ENCODE assay signal across 9 cellular contexts in the genomic region with DNA sequence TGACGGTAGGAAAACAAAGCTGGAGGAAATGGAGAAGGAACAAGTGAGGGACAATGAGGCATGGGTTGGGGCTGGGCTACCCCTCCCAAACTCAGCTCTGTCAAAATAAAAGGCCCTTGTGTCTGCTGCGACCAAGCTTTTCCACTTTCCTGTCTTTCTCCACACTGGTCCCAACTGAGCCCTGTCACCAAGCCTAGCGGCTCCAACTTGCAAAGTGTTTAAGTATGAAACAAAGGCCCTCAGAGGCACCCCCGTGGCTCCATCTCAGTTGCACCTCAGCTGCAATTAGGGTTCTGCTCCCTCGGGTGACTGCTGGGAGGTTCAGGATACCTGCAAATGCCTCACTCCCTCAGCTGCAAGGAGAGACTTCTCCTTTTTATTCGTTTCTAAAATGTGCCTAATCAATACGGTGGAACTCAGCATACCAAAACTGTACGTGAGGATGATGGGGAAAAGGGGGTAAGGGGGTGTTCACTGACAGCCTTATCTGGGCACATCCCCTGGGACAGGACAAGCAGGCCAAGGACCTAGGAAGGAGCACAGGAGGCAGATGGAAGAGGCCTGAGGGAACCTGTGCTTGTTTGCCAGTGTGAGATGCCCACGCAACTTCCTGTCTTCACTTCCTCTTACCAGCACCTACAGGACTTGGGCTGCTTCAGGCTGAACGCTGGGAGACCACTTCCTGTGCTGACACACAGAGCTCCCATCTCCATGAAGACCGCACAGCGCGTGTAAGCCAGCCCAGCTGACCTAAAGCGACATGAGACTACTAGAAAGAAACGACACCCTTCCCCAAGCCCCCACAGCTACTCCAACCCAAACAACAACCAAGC. TPM values are rescaled to one million over a fixed set of nuclear protein-coding genes. Genes with fewer than 3 reads are reported as not detected.
DNase-seq lines count a peak whose midpoint lies in the region; ATAC-seq and TF ChIP-seq lines count a peak whose summit lies in the region.
"Had no signal": no experiment of that assay in that cellular context is flagged by ENCODE, and none has a peak within 500 bp of the region (broad histone marks: within the 10 kb centered on the region; RNA-seq: fewer than 3 reads in every experiment).

No MANE protein-coding gene starts in this region.

- TF ChIP-seq POLR2A in GM18526 (IDR thresholded peaks at IDR 0.05; ENCODE audit: extremely low read depth, insufficient read length) = peak; percentile 70
- TF ChIP-seq POLR2A in transverse colon (IDR thresholded peaks at IDR 0.05) = no peak

- no peaks in the 10 kb centered on the region for H3K9me3 Mint-ChIP-seq in naive B cell

- H3K4me3 Mint-ChIP-seq in naive B cell = peak overlapping the region; percentile 39 to 91 (median 76)

- TF ChIP-seq CTCF in transverse colon (IDR thresholded peaks at IDR 0.05) = no peak

- H3K4me1 Mint-ChIP-seq in naive B cell = peaks cover 69 to 87% (median 74%) of the 10 kb centered on the region in 3 donors

- intact Hi-C loops in transverse colon (cut with DNase I; ENCODE audit: low total_unique reads) = loop anchor here (5.0 kb wide), 1 partner anchor 39 kb away; no protein-coding TSS in a partner anchor

- peaks cover 0 to 64% (median 27%) of the 10 kb centered on the region in 4 donors for H3K36me3 ChIP-seq in transverse colon

- no peak overlapping the region for H3K4me3 ChIP-seq in transverse colon

- no peaks in the 10 kb centered on the region for H3K27me3 Mint-ChIP-seq in naive B cell

- ATAC-seq in HG03097 (IDR thresholded peaks at IDR 0.05; ENCODE audit: low FRiP score, unreplicated experiment) = peak; percentile 57
- peak; percentile 95 for ATAC-seq in naive B cell (ENCODE audit: low read depth in 2 of 2)

- DNase-seq in T-helper 2 cell (peak; percentile 44 to 98 (median 76)), amygdala (lab: John Stamatoyannopoulos, UW) (peak in 33 of 56 donors; percentile 11 to 79 (median 30)), naive B cell (peak; percentile 90), transverse colon (peak; percentile 80), SK-N-DZ (ENCODE audit: low spot score) (no peak), NCI-H82 treated with DMSO at 0.1 percent for 48 hours (lab: John Stamatoyannopoulos, UW; ENCODE audit: unreplicated experiment) (no peak)

- H3K27me3 ChIP-seq in transverse colon = no peaks in the 10 kb centered on the region

- H3K27ac ChIP-seq in transverse colon = peak overlapping the region; percentile 59 to 82 (median 74)

- peaks cover 21 to 56% of the 10 kb centered on the region in 2 donors for H3K36me3 Mint-ChIP-seq in naive B cell

- TF ChIP-seq EP300 in transverse colon (IDR thresholded peaks at IDR 0.05; ENCODE audit: low read depth) = no peak

- WGBS in transverse colon (ENCODE audit: low coverage in 1 of 2), 2 donors = 58 to 64% methylated on average over 4 to 15 of the region's 15 CpGs

- in situ Hi-C loops in transverse colon (cut with MboI; ENCODE audit: low pct_ligation_motif_present in 1 of 4, low pct_unique_long_range_greater_than_20kb in 1 of 4, low sequenced_read_pairs in 3 of 4) = loop anchor here in 2 of 4 donors (25.0 kb wide), 1 partner anchor 124 kb away; a partner anchor contains a TSS

- H3K27ac Mint-ChIP-seq in naive B cell = peak overlapping the region; percentile 94 to 100 (median 99)

- H3K4me1 ChIP-seq in transverse colon = peaks cover 0 to 39% (median 4%) of the 10 kb centered on the region in 4 donors

- no peaks in the 10 kb centered on the region for H3K9me3 ChIP-seq in transverse colon

RNA-seq across cellular contexts. Expression of a gene that starts 8.9 kb away (rescaled TPM):
- polyA plus RNA-seq in naive B cell (ENCODE audit: low read depth in 6 of 6) = 1 to 10 TPM; 1.7 to 6.7 (median 4.5) TPM
- total RNA-seq in transverse colon = 10 to 100 TPM in 3 of 4 donors, 1 to 10 TPM in 1; 2.6 to 23.1 (median 17.7) TPM
- 4.7 and 4.8 TPM in 2 replicates for polyA plus RNA-seq in SK-N-DZ (2014; cell fraction: cytosol; rRNA removed)
- 33.8 and 42.5 TPM in 2 replicates for polyA plus RNA-seq in SK-N-DZ (2014; cell fraction: nucleus; rRNA removed)

RNA-seq across cellular contexts. Expression of a gene that starts 9.8 kb away (rescaled TPM):
- 100 to 1,000 TPM in 3 of 6 donors, 10 to 100 TPM in 3; 61.0 to 128 (median 108) TPM for polyA plus RNA-seq in naive B cell (ENCODE audit: low read depth in 6 of 6)
- 10 to 100 TPM; 47.6 to 99.1 (median 79.3) TPM for total RNA-seq in transverse colon
- 3.6 and 3.8 TPM in 2 replicates for polyA plus RNA-seq in SK-N-DZ (2014; cell fraction: cytosol; rRNA removed)
- 4.5 and 6.7 TPM in 2 replicates for polyA plus RNA-seq in SK-N-DZ (2014; cell fraction: nucleus; rRNA removed)

RNA-seq across cellular contexts. Expression of a gene that starts 16.9 kb away (rescaled TPM):
- polyA plus RNA-seq in naive B cell (ENCODE audit: low read depth in 6 of 6) = 10 to 100 TPM in 1 of 6 donors, 1 to 10 TPM in 5; 3.2 to 14.8 (median 6.6) TPM
- total RNA-seq in transverse colon = 10 to 100 TPM in 1 of 4 donors, 1 to 10 TPM in 2, not detected in 1; 1.1 to 16.8 (median 2.3) TPM
- 0.09 TPM in 1 of 2 replicates, not detected in the other for polyA plus RNA-seq in SK-N-DZ (2014; cell fraction: cytosol; rRNA removed)
- polyA plus RNA-seq in SK-N-DZ (2014; cell fraction: nucleus; rRNA removed) = 0.36 TPM in 1 of 2 replicates, not detected in the other
- total RNA-seq: M059J had no signal

RNA-seq across cellular contexts. Expression of a gene that starts 31.4 kb away (rescaled TPM):
- polyA plus RNA-seq in naive B cell (ENCODE audit: low read depth in 6 of 6) = 100 to 1,000 TPM; 126 to 243 (median 176) TPM
- total RNA-seq in transverse colon = 10 to 100 TPM in 3 of 4 donors, 1 to 10 TPM in 1; 2.6 to 49.7 (median 40.9) TPM
- polyA plus RNA-seq in SK-N-DZ (2014; cell fraction: cytosol; rRNA removed) = 305 and 306 TPM in 2 replicates
- polyA plus RNA-seq in SK-N-DZ (2014; cell fraction: nucleus; rRNA removed) = 213 and 223 TPM in 2 replicates

RNA-seq across cellular contexts. Expression of a gene that starts 32.3 kb away (rescaled TPM):
- 10 to 100 TPM; 13.3 to 25.5 (median 17.8) TPM for polyA plus RNA-seq in naive B cell (ENCODE audit: low read depth in 6 of 6)
- 10 to 100 TPM; 18.3 to 20.2 (median 19.2) TPM for total RNA-seq in transverse colon
- 91.5 and 151 TPM in 2 replicates for polyA plus RNA-seq in SK-N-DZ (2014; cell fraction: cytosol; rRNA removed)
- polyA plus RNA-seq in SK-N-DZ (2014; cell fraction: nucleus; rRNA removed) = 64.8 and 103 TPM in 2 replicates

Comparison
In these comparisons a context has a peak if more than half of its experiments do, and no peak if none do; other contexts are left out.
1. DNase-seq: peak in T-helper 2 cell (5 of 5), amygdala (33 of 56), naive B cell (single experiment) and transverse colon (single experiment); none in SK-N-DZ (single experiment) and NCI-H82 treated with DMSO at 0.1 percent for 48 hours (single experiment).